In the genomic region with DNA sequence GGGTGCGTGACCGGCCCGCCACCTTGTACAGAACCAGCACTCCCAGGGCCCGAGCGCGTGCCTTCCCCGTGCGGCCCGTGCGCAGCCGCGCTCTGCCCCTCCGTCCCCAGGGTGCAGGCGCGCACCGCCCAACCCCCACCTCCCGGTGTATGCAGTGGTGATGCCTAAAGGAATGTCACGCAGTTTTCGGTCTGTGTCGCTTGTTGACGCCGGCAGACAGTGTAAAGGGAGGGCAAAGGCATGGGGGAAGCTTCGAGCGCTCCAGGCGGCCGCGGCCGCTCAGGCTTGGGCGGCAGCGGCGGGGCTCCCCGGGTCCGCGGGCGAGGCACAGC, we compare ENCODE assay signal across 8 cellular contexts. TPM values are rescaled to one million over a fixed set of nuclear protein-coding genes. Genes with fewer than 3 reads are reported as not detected.
DNase-seq lines count a peak whose midpoint lies in the region; ATAC-seq and TF ChIP-seq lines count a peak whose summit lies in the region.

No MANE protein-coding gene starts in this region.

- TF ChIP-seq CTCF in RWPE2 (IDR thresholded peaks at IDR 0.05; ENCODE audit: poor library complexity, severe bottlenecking): no peak
- TF ChIP-seq CTCF in left ventricle myocardium inferior (IDR thresholded peaks at IDR 0.05; ENCODE audit: borderline replicate concordance): no peak
- TF ChIP-seq CTCF in spleen (IDR thresholded peaks at IDR 0.05 in 8 of 11, conservative IDR thresholded peaks at IDR 0.05 in 3 of 11): no peak

- H3K36me3 ChIP-seq in GM23248 (ENCODE audit: low read depth) (no peaks in the 10 kb centered on the region), RWPE2 (ENCODE audit: low read depth) (no peaks in the 10 kb centered on the region), left ventricle myocardium inferior (no peaks in the 10 kb centered on the region), spleen (no peaks in the 10 kb centered on the region), HAP-1 (replicated peaks) (no peaks in the 10 kb centered on the region)

- WGBS in GM23248 (ENCODE audit: low coverage in 1 of 2, low lambda C conversion rate in 2 of 2, missing lambda C conversion rate in 2 of 2), 2 experiments: 1 to 2% methylated on average over 20 to 24 of the region's 35 CpGs
- 0 to 2% (median 1%) methylated on average over 14 to 35 of the region's 35 CpGs for WGBS in spleen, 5 donors

- H3K9ac ChIP-seq in GM23248: no peak overlapping the region

- H3K4me2 ChIP-seq in GM23248 (ENCODE audit: unreplicated experiment): peak overlapping the region; percentile 44

- H3K9me3 ChIP-seq in GM23248 (ENCODE audit: low read depth) (no peaks in the 10 kb centered on the region), RWPE2 (ENCODE audit: severe bottlenecking) (no peaks in the 10 kb centered on the region), left ventricle myocardium inferior (replicated peaks) (no peaks in the 10 kb centered on the region), spleen (no peaks in the 10 kb centered on the region), HAP-1 (no peaks in the 10 kb centered on the region)

- H3K79me2 ChIP-seq in GM23248 (ENCODE audit: insufficient read depth): no peaks in the 10 kb centered on the region

- DNase-seq in GM23248 (peak; percentile 20), RWPE2 (ENCODE audit: low spot score) (no peak), left ventricle myocardium inferior (no peak), spleen (no peak), NCI-H146 (lab: John Stamatoyannopoulos, UW) (no peak), NCI-H748 (lab: John Stamatoyannopoulos, UW; ENCODE audit: unreplicated experiment) (no peak), HAP-1 (ENCODE audit: low spot score in 2 of 2) (no peak), foreskin melanocyte (no peak)

- ATAC-seq in RWPE2 (ENCODE audit: low read depth): peak; percentile 2; the same call in 1 of the 3 replicates

- no peaks in the 10 kb centered on the region for H3K4me1 ChIP-seq in GM23248 (ENCODE audit: insufficient read depth)
- no peaks in the 10 kb centered on the region for H3K4me1 ChIP-seq in RWPE2 (ENCODE audit: insufficient read depth, poor library complexity, severe bottlenecking)
- H3K4me1 ChIP-seq in left ventricle myocardium inferior: peaks cover 33% of the 10 kb centered on the region
- H3K4me1 ChIP-seq in spleen: peaks cover 12 to 44% (median 34%) of the 10 kb centered on the region in 6 donors
- no peaks in the 10 kb centered on the region for H3K4me1 ChIP-seq in HAP-1

- no peaks in the 10 kb centered on the region for H3K9me2 ChIP-seq in GM23248 (ENCODE audit: insufficient read depth)

- H3K4me3 ChIP-seq in GM23248 (peak overlapping the region; percentile 36), RWPE2 (ENCODE audit: severe bottlenecking) (peak overlapping the region; percentile 22), left ventricle myocardium inferior (peak overlapping the region; percentile 64), spleen (peak overlapping the region in 6 of 8 donors; percentile 34 to 68 (median 37)), HAP-1 (no peak overlapping the region)

- no peak for TF ChIP-seq POLR2A in spleen (IDR thresholded peaks at IDR 0.05)

- no peak overlapping the region for H3K27ac ChIP-seq in GM23248
- H3K27ac ChIP-seq in RWPE2 (ENCODE audit: poor library complexity, severe bottlenecking): no peak overlapping the region
- H3K27ac ChIP-seq in left ventricle myocardium inferior (replicated peaks): no peak overlapping the region
- no peak overlapping the region for H3K27ac ChIP-seq in spleen

- in situ Hi-C loops in GM23248 (cut with MboI) (no loop called here), HAP-1 (cut with MboI; ENCODE audit: low sequenced_read_pairs) (no loop called here)

- no peaks in the 10 kb centered on the region for H3F3A ChIP-seq in GM23248 (ENCODE audit: insufficient read depth)

- H2AFZ ChIP-seq in GM23248: no peak overlapping the region

- H4K20me1 ChIP-seq in GM23248 (ENCODE audit: insufficient read depth): no peaks in the 10 kb centered on the region

- H3K27me3 ChIP-seq in GM23248 (replicated peaks; ENCODE audit: insufficient read depth) (peaks cover 34% of the 10 kb centered on the region), RWPE2 (ENCODE audit: insufficient read depth, poor library complexity, severe bottlenecking) (peaks cover 76% of the 10 kb centered on the region), left ventricle myocardium inferior (ENCODE audit: low read depth) (peaks cover 81% of the 10 kb centered on the region), spleen (replicated peaks in 1 of 7) (peaks cover 13 to 100% (median 92%) of the 10 kb centered on the region in 7 donors), HAP-1 (ENCODE audit: low read depth) (peaks cover 46% of the 10 kb centered on the region)

- intact Hi-C loops in left ventricle myocardium inferior (cut with micrococcal nuclease): no loop called here
- intact Hi-C loops in spleen (cut with DNase I; ENCODE audit: low total_unique reads): no loop called here

RNA-seq across cellular contexts. Expression of a gene that starts 1.3 kb away (rescaled TPM):
- not detected in 2 replicates for total RNA-seq in GM23248 (2014; rRNA removed; shearing (Covaris generic))
- polyA plus RNA-seq in GM23248 (2016; fragmentation: Nextera tagmentation; extraction: Ambion mirVana) (not detected in 2 replicates), spleen (under 1 TPM in 1 of 3 donors, not detected in 2; 0.06 TPM)
- total RNA-seq in left ventricle myocardium inferior (not detected), spleen (under 1 TPM in 2 of 7 donors, not detected in 5; 0.28 to 0.60 TPM)

RNA-seq across cellular contexts. Expression of a gene that starts 3.3 kb away (rescaled TPM):
- total RNA-seq in GM23248 (2014; rRNA removed; shearing (Covaris generic)): not detected in 2 replicates
- polyA plus RNA-seq in GM23248 (2016; fragmentation: Nextera tagmentation; extraction: Ambion mirVana): not detected in 2 replicates
- not detected for total RNA-seq in left ventricle myocardium inferior
- not detected for total RNA-seq in spleen
- not detected for polyA plus RNA-seq in spleen

RNA-seq across cellular contexts. Expression of a gene that starts 19.8 kb away (rescaled TPM):
- 24.0 and 28.8 TPM in 2 replicates for total RNA-seq in GM23248 (2014; rRNA removed; shearing (Covaris generic))
- polyA plus RNA-seq in GM23248 (2016; fragmentation: Nextera tagmentation; extraction: Ambion mirVana) (12.0 and 13.6 TPM in 2 replicates), spleen (10 to 100 TPM; 27.8 to 67.4 (median 48.5) TPM)
- total RNA-seq in left ventricle myocardium inferior (34.7 TPM), spleen (10 to 100 TPM; 38.4 to 93.0 (median 62.2) TPM)

RNA-seq across cellular contexts. Expression of a gene that starts 19.9 kb away (rescaled TPM):
- 73.1 and 105 TPM in 2 replicates for total RNA-seq in GM23248 (2014; rRNA removed; shearing (Covaris generic))
- polyA plus RNA-seq in GM23248 (2016; fragmentation: Nextera tagmentation; extraction: Ambion mirVana) (93.1 and 100 TPM in 2 replicates), spleen (100 to 1,000 TPM in 1 of 3 donors, 10 to 100 TPM in 2; 82.0 to 109 (median 99.6) TPM)
- total RNA-seq in left ventricle myocardium inferior (72.3 TPM), spleen (10 to 100 TPM; 38.2 to 54.3 (median 43.0) TPM)

RNA-seq across cellular contexts. Expression of a gene that starts 29.6 kb away (rescaled TPM):
- total RNA-seq in GM23248 (2014; rRNA removed; shearing (Covaris generic)): 0.76 TPM in 1 of 2 replicates, not detected in the other
- polyA plus RNA-seq in GM23248 (2016; fragmentation: Nextera tagmentation; extraction: Ambion mirVana) (0.15 TPM in 1 of 2 replicates, not detected in the other), spleen (under 1 TPM; 0.03 to 0.07 (median 0.03) TPM)
- total RNA-seq in left ventricle myocardium inferior (not detected), spleen (under 1 TPM in 1 of 7 donors, not detected in 6; 0.70 TPM)
